Comparison of ENCODE assay signal across 1 cellular context in the genomic region with DNA sequence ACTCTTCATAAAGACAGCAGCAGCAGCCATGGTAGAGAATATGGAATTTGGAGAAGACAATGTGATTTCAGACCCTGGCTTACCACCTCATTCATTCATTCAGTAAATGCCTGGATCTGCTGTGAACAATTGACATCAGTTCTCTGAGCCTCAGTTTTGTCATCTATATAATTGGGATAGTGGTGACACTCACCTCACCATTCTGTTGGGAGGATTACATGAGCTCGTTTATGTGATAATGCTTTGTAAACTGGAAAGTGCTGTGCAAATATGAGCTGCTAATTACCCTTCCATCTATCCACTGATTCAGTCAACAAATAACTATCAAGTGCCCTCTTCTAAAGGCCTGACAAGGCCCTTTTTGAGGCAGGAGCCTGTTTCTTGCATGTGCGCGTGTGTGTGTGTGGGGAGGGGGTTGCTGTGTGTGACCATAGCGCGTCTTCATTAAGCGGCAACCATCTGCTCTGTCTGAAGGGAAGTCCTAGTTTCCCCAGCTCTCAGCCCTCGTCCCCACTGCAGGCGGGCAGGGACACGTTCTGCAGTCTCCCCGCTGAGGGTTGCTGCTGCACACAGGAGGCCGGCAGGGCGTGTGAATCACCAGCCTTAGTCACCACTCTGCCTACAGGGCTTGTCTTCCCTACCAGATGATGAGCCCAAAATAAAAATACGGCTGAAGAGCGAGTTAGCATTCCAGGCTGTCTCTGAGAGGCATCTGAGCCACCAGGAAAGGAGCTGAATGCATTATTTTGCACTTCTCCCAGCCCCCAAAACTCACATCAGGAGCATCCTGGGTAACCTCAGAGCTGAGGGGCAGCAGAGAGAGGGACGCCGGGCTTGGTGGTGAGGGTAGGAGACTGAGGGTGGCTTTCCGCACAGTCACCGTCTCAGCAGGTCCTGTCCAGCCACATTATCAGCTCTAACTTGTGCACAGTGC.
A peak's percentile ranks its signal among the peaks of the same experiment; 100 is the strongest.
TF ChIP-seq lines count a peak whose summit lies in the region.

No MANE protein-coding gene starts in this region.

TF ChIP-seq in HepG2, 621 proteins besides CTCF, POLR2A, EP300 and RAD21 (continued from another document):
- TF ChIP-seq, protein P1, sequence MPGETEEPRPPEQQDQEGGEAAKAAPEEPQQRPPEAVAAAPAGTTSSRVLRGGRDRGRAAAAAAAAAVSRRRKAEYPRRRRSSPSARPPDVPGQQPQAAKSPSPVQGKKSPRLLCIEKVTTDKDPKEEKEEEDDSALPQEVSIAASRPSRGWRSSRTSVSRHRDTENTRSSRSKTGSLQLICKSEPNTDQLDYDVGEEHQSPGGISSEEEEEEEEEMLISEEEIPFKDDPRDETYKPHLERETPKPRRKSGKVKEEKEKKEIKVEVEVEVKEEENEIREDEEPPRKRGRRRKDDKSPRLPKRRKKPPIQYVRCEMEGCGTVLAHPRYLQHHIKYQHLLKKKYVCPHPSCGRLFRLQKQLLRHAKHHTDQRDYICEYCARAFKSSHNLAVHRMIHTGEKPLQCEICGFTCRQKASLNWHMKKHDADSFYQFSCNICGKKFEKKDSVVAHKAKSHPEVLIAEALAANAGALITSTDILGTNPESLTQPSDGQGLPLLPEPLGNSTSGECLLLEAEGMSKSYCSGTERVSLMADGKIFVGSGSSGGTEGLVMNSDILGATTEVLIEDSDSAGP (CRISPR knock-in tag; IDR thresholded peaks at IDR 0.05; ENCODE audit: borderline replicate concordance), result peak; percentile 31; the same call in 1 of the 2 replicates
- TF ChIP-seq JUN (CRISPR knock-in tag; IDR thresholded peaks at IDR 0.05) (0 out of 2 replicates have a peak, but pooled peaks have one; percentile 26), ERF (CRISPR knock-in tag; IDR thresholded peaks at IDR 0.05) (peak; percentile 27; the same call in 1 of the 2 replicates), ZNF563 (CRISPR knock-in tag; IDR thresholded peaks at IDR 0.05) (0 out of 2 replicates have a peak, but pooled peaks have one; percentile 26), HNRNPUL1 (IDR thresholded peaks at IDR 0.05; ENCODE audit: low read depth, low read length) (no peak), ZNF225 (CRISPR knock-in tag; IDR thresholded peaks at IDR 0.05) (peak; percentile 55), CBX2 (IDR thresholded peaks at IDR 0.05; ENCODE audit: low read depth, low read length) (no peak), CBX2 (CRISPR knock-in tag; IDR thresholded peaks at IDR 0.05; ENCODE audit: low read depth) (0 out of 2 replicates have a peak, but pooled peaks have one; percentile 51), ESRRA (CRISPR knock-in tag; IDR thresholded peaks at IDR 0.05; ENCODE audit: low read depth) (0 out of 2 replicates have a peak, but pooled peaks have one; percentile 22), ZSCAN20 (CRISPR knock-in tag; IDR thresholded peaks at IDR 0.05; ENCODE audit: borderline replicate concordance) (no peak), IRF2 (CRISPR knock-in tag; IDR thresholded peaks at IDR 0.05) (0 out of 2 replicates have a peak, but pooled peaks have one; percentile 19), ZNF143 (CRISPR knock-in tag; IDR thresholded peaks at IDR 0.05) (0 out of 2 replicates have a peak, but pooled peaks have one; percentile 5), BHLHE40 (IDR thresholded peaks at IDR 0.05; ENCODE audit: low read length) (0 out of 2 replicates have a peak, but pooled peaks have one; percentile 6), ZNF891 (CRISPR knock-in tag; IDR thresholded peaks at IDR 0.05) (peak; percentile 48; the same call in 1 of the 2 replicates), ARNT2 (CRISPR knock-in tag; IDR thresholded peaks at IDR 0.05; ENCODE audit: low read depth) (0 out of 2 replicates have a peak, but pooled peaks have one; percentile 27), MIER3 (CRISPR knock-in tag; IDR thresholded peaks at IDR 0.05; ENCODE audit: borderline replicate concordance) (0 out of 2 replicates have a peak, but pooled peaks have one; percentile 36), ZNF598 (CRISPR knock-in tag; IDR thresholded peaks at IDR 0.05; ENCODE audit: borderline replicate concordance) (0 out of 2 replicates have a peak, but pooled peaks have one; percentile 69), BORCS8-MEF2B (CRISPR knock-in tag; IDR thresholded peaks at IDR 0.05) (peak; percentile 47; the same call in 1 of the 2 replicates), ZNF12 (CRISPR knock-in tag; IDR thresholded peaks at IDR 0.05) (0 out of 2 replicates have a peak, but pooled peaks have one; percentile 25), KDM2A (CRISPR knock-in tag; IDR thresholded peaks at IDR 0.05; ENCODE audit: borderline replicate concordance, low read depth) (peak; percentile 16)
- TF ChIP-seq, protein P2, sequence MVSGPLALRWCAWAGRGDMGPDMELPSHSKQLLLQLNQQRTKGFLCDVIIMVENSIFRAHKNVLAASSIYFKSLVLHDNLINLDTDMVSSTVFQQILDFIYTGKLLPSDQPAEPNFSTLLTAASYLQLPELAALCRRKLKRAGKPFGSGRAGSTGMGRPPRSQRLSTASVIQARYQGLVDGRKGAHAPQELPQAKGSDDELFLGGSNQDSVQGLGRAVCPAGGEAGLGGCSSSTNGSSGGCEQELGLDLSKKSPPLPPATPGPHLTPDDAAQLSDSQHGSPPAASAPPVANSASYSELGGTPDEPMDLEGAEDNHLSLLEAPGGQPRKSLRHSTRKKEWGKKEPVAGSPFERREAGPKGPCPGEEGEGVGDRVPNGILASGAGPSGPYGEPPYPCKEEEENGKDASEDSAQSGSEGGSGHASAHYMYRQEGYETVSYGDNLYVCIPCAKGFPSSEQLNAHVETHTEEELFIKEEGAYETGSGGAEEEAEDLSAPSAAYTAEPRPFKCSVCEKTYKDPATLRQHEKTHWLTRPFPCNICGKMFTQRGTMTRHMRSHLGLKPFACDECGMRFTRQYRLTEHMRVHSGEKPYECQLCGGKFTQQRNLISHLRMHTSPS (CRISPR knock-in tag; IDR thresholded peaks at IDR 0.05; ENCODE audit: low read depth), result peak; percentile 55; the same call in 1 of the 2 replicates
- TF ChIP-seq, protein P3, sequence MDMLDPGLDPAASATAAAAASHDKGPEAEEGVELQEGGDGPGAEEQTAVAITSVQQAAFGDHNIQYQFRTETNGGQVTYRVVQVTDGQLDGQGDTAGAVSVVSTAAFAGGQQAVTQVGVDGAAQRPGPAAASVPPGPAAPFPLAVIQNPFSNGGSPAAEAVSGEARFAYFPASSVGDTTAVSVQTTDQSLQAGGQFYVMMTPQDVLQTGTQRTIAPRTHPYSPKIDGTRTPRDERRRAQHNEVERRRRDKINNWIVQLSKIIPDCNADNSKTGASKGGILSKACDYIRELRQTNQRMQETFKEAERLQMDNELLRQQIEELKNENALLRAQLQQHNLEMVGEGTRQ (IDR thresholded peaks at IDR 0.05; ENCODE audit: low read depth, low read length), result no peak
- TF ChIP-seq, protein P3 (CRISPR knock-in tag; IDR thresholded peaks at IDR 0.05; ENCODE audit: borderline replicate concordance), result no peak
- TF ChIP-seq, protein P4, sequence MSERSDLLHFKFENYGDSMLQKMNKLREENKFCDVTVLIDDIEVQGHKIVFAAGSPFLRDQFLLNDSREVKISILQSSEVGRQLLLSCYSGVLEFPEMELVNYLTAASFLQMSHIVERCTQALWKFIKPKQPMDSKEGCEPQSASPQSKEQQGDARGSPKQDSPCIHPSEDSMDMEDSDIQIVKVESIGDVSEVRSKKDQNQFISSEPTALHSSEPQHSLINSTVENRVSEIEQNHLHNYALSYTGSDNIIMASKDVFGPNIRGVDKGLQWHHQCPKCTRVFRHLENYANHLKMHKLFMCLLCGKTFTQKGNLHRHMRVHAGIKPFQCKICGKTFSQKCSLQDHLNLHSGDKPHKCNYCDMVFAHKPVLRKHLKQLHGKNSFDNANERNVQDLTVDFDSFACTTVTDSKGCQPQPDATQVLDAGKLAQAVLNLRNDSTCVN (CRISPR knock-in tag; IDR thresholded peaks at IDR 0.05; ENCODE audit: borderline replicate concordance), result 0 out of 2 replicates have a peak, but pooled peaks have one; percentile 33
- TF ChIP-seq, protein P5, sequence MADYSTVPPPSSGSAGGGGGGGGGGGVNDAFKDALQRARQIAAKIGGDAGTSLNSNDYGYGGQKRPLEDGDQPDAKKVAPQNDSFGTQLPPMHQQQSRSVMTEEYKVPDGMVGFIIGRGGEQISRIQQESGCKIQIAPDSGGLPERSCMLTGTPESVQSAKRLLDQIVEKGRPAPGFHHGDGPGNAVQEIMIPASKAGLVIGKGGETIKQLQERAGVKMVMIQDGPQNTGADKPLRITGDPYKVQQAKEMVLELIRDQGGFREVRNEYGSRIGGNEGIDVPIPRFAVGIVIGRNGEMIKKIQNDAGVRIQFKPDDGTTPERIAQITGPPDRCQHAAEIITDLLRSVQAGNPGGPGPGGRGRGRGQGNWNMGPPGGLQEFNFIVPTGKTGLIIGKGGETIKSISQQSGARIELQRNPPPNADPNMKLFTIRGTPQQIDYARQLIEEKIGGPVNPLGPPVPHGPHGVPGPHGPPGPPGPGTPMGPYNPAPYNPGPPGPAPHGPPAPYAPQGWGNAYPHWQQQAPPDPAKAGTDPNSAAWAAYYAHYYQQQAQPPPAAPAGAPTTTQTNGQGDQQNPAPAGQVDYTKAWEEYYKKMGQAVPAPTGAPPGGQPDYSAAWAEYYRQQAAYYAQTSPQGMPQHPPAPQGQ (CRISPR knock-in tag; IDR thresholded peaks at IDR 0.05; ENCODE audit: borderline replicate concordance), result 0 out of 2 replicates have a peak, but pooled peaks have one; percentile 31
- TF ChIP-seq, protein P6, sequence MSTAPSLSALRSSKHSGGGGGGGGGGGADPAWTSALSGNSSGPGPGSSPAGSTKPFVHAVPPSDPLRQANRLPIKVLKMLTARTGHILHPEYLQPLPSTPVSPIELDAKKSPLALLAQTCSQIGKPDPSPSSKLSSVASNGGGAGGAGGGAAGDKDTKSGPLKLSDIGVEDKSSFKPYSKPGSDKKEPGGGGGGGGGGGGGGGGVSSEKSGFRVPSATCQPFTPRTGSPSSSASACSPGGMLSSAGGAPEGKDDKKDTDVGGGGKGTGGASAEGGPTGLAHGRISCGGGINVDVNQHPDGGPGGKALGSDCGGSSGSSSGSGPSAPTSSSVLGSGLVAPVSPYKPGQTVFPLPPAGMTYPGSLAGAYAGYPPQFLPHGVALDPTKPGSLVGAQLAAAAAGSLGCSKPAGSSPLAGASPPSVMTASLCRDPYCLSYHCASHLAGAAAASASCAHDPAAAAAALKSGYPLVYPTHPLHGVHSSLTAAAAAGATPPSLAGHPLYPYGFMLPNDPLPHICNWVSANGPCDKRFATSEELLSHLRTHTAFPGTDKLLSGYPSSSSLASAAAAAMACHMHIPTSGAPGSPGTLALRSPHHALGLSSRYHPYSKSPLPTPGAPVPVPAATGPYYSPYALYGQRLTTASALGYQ (CRISPR knock-in tag; IDR thresholded peaks at IDR 0.05), result no peak
- TF ChIP-seq, protein P7, sequence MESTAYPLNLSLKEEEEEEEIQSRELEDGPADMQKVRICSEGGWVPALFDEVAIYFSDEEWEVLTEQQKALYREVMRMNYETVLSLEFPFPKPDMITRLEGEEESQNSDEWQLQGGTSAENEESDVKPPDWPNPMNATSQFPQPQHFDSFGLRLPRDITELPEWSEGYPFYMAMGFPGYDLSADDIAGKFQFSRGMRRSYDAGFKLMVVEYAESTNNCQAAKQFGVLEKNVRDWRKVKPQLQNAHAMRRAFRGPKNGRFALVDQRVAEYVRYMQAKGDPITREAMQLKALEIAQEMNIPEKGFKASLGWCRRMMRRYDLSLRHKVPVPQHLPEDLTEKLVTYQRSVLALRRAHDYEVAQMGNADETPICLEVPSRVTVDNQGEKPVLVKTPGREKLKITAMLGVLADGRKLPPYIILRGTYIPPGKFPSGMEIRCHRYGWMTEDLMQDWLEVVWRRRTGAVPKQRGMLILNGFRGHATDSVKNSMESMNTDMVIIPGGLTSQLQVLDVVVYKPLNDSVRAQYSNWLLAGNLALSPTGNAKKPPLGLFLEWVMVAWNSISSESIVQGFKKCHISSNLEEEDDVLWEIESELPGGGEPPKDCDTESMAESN (CRISPR knock-in tag; conservative IDR thresholded peaks at IDR 0.05), result peak; percentile 68; the same call in 1 of the 2 replicates
- TF ChIP-seq, protein P8, sequence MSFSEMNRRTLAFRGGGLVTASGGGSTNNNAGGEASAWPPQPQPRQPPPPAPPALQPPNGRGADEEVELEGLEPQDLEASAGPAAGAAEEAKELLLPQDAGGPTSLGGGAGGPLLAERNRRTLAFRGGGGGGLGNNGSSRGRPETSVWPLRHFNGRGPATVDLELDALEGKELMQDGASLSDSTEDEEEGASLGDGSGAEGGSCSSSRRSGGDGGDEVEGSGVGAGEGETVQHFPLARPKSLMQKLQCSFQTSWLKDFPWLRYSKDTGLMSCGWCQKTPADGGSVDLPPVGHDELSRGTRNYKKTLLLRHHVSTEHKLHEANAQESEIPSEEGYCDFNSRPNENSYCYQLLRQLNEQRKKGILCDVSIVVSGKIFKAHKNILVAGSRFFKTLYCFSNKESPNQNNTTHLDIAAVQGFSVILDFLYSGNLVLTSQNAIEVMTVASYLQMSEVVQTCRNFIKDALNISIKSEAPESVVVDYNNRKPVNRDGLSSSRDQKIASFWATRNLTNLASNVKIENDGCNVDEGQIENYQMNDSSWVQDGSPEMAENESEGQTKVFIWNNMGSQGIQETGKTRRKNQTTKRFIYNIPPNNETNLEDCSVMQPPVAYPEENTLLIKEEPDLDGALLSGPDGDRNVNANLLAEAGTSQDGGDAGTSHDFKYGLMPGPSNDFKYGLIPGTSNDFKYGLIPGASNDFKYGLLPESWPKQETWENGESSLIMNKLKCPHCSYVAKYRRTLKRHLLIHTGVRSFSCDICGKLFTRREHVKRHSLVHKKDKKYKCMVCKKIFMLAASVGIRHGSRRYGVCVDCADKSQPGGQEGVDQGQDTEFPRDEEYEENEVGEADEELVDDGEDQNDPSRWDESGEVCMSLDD (CRISPR knock-in tag; IDR thresholded peaks at IDR 0.05; ENCODE audit: borderline replicate concordance), result no peak
- TF ChIP-seq, protein P9, sequence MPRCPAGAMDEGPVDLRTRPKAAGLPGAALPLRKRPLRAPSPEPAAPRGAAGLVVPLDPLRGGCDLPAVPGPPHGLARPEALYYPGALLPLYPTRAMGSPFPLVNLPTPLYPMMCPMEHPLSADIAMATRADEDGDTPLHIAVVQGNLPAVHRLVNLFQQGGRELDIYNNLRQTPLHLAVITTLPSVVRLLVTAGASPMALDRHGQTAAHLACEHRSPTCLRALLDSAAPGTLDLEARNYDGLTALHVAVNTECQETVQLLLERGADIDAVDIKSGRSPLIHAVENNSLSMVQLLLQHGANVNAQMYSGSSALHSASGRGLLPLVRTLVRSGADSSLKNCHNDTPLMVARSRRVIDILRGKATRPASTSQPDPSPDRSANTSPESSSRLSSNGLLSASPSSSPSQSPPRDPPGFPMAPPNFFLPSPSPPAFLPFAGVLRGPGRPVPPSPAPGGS (CRISPR knock-in tag; IDR thresholded peaks at IDR 0.05), result peak; percentile 65
- TF ChIP-seq, protein P10, sequence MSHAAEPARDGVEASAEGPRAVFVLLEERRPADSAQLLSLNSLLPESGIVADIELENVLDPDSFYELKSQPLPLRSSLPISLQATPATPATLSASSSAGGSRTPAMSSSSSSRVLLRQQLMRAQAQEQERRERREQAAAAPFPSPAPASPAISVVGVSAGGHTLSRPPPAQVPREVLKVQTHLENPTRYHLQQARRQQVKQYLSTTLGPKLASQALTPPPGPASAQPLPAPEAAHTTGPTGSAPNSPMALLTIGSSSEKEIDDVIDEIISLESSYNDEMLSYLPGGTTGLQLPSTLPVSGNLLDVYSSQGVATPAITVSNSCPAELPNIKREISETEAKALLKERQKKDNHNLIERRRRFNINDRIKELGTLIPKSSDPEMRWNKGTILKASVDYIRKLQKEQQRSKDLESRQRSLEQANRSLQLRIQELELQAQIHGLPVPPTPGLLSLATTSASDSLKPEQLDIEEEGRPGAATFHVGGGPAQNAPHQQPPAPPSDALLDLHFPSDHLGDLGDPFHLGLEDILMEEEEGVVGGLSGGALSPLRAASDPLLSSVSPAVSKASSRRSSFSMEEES (CRISPR knock-in tag; IDR thresholded peaks at IDR 0.05), result no peak
